In the genomic region with DNA sequence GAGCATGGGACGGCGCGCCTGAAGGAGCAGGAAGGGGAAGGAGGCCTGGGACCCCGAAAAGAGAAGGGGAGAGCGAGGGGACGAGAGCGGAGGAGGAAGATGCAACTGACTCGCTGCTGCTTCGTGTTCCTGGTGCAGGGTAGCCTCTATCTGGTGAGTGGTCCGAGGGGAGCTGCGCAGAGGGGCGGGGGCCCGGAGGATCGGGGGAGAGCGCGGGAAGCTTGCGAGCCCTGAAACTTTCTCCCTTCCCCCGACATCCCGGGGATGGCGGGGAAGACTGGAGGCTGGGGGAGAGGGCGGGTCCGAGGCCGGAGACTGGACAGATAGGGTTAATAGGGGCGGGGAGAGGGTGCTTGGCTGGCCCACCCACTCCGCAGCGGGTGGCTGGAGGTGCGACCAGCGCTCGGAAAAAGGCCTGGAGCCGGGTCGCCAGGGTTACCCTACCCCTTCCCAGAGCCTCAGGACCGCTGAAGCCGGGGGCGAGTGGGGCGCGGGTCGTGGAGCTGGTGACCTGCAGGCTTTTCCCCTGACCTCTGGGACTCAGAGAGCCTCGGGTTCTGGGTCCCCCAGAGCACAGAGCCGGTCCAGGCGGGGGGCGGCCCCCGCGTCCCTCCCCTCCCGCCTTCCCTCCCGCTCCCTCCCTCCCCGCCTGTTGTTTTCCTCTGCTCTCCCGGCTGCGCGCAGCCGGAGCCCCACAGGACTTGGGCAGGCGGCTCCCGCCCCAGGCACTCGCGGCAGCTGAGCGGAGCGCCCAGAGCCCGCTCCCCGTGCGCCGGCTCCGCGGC, we compare ENCODE assay signal across 1 cellular context.
TF ChIP-seq lines count a peak whose summit lies in the region.

No MANE protein-coding gene starts in this region.

TF ChIP-seq in HepG2, 621 proteins besides CTCF, POLR2A, EP300 and RAD21 (continued from another document and continues in another):
- TF ChIP-seq, protein P1, sequence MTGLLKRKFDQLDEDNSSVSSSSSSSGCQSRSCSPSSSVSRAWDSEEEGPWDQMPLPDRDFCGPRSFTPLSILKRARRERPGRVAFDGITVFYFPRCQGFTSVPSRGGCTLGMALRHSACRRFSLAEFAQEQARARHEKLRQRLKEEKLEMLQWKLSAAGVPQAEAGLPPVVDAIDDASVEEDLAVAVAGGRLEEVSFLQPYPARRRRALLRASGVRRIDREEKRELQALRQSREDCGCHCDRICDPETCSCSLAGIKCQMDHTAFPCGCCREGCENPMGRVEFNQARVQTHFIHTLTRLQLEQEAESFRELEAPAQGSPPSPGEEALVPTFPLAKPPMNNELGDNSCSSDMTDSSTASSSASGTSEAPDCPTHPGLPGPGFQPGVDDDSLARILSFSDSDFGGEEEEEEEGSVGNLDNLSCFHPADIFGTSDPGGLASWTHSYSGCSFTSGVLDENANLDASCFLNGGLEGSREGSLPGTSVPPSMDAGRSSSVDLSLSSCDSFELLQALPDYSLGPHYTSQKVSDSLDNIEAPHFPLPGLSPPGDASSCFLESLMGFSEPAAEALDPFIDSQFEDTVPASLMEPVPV (CRISPR knock-in tag; IDR thresholded peaks at IDR 0.05): 0 out of 2 replicates have a peak, but pooled peaks have one; percentile 70
- no peak for TF ChIP-seq MTF1 (CRISPR knock-in tag; IDR thresholded peaks at IDR 0.05)
- TF ChIP-seq, protein P2, sequence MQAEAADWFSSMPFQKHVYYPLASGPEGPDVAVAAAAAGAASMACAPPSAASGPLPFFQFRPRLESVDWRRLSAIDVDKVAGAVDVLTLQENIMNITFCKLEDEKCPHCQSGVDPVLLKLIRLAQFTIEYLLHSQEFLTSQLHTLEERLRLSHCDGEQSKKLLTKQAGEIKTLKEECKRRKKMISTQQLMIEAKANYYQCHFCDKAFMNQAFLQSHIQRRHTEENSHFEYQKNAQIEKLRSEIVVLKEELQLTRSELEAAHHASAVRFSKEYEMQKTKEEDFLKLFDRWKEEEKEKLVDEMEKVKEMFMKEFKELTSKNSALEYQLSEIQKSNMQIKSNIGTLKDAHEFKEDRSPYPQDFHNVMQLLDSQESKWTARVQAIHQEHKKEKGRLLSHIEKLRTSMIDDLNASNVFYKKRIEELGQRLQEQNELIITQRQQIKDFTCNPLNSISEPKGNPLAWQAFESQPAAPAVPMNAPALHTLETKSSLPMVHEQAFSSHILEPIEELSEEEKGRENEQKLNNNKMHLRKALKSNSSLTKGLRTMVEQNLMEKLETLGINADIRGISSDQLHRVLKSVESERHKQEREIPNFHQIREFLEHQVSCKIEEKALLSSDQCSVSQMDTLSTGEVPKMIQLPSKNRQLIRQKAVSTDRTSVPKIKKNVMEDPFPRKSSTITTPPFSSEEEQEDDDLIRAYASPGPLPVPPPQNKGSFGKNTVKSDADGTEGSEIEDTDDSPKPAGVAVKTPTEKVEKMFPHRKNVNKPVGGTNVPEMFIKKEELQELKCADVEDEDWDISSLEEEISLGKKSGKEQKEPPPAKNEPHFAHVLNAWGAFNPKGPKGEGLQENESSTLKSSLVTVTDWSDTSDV (CRISPR knock-in tag; IDR thresholded peaks at IDR 0.05): no peak
- TF ChIP-seq, protein P3, sequence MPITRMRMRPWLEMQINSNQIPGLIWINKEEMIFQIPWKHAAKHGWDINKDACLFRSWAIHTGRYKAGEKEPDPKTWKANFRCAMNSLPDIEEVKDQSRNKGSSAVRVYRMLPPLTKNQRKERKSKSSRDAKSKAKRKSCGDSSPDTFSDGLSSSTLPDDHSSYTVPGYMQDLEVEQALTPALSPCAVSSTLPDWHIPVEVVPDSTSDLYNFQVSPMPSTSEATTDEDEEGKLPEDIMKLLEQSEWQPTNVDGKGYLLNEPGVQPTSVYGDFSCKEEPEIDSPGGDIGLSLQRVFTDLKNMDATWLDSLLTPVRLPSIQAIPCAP (CRISPR knock-in tag; IDR thresholded peaks at IDR 0.05; ENCODE audit: low read depth): no peak
- TF ChIP-seq GZF1 (CRISPR knock-in tag; IDR thresholded peaks at IDR 0.05): no peak
- no peak for TF ChIP-seq ZFP62 (CRISPR knock-in tag; IDR thresholded peaks at IDR 0.05)
- no peak for TF ChIP-seq PHF5A (CRISPR knock-in tag; IDR thresholded peaks at IDR 0.05; ENCODE audit: low read depth, unreplicated experiment)
- TF ChIP-seq ZNF441 (CRISPR knock-in tag; IDR thresholded peaks at IDR 0.05; ENCODE audit: borderline replicate concordance): no peak
- TF ChIP-seq POLR2AphosphoS5 (IDR thresholded peaks at IDR 0.05; ENCODE audit: low read depth, low read length): no peak
- TF ChIP-seq ZKSCAN1 (IDR thresholded peaks at IDR 0.05; ENCODE audit: low read length): no peak
- TF ChIP-seq SRSF4 (IDR thresholded peaks at IDR 0.05; ENCODE audit: low read depth, low read length, poor library complexity, severe bottlenecking): no peak
- TF ChIP-seq ZNF776 (CRISPR knock-in tag; IDR thresholded peaks at IDR 0.05): no peak
- TF ChIP-seq, protein P4, sequence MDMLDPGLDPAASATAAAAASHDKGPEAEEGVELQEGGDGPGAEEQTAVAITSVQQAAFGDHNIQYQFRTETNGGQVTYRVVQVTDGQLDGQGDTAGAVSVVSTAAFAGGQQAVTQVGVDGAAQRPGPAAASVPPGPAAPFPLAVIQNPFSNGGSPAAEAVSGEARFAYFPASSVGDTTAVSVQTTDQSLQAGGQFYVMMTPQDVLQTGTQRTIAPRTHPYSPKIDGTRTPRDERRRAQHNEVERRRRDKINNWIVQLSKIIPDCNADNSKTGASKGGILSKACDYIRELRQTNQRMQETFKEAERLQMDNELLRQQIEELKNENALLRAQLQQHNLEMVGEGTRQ (IDR thresholded peaks at IDR 0.05; ENCODE audit: low read depth, low read length): no peak
- TF ChIP-seq, protein P4 (CRISPR knock-in tag; IDR thresholded peaks at IDR 0.05; ENCODE audit: borderline replicate concordance): no peak
- TF ChIP-seq TCF7L2 (IDR thresholded peaks at IDR 0.05; ENCODE audit: low read depth, low read length): no peak
- TF ChIP-seq MAFG (CRISPR knock-in tag; IDR thresholded peaks at IDR 0.05): no peak
- TF ChIP-seq ZNF451 (CRISPR knock-in tag; IDR thresholded peaks at IDR 0.05): no peak
- no peak for TF ChIP-seq MIXL1 (CRISPR knock-in tag; IDR thresholded peaks at IDR 0.05)
- no peak for TF ChIP-seq ZNF260 (CRISPR knock-in tag; IDR thresholded peaks at IDR 0.05; ENCODE audit: borderline replicate concordance, low read depth)
- TF ChIP-seq KDM5A (IDR thresholded peaks at IDR 0.05; ENCODE audit: borderline replicate concordance, low read length): no peak
- no peak for TF ChIP-seq FOXA3 (CRISPR knock-in tag; IDR thresholded peaks at IDR 0.05)
- TF ChIP-seq ZNF44 (CRISPR knock-in tag; IDR thresholded peaks at IDR 0.05): no peak
- no peak for TF ChIP-seq MIER2 (CRISPR knock-in tag; IDR thresholded peaks at IDR 0.05)
- TF ChIP-seq ZNF883 (CRISPR knock-in tag; IDR thresholded peaks at IDR 0.05; ENCODE audit: not compliant biosample characterization): no peak
- TF ChIP-seq ZNF605 (CRISPR knock-in tag; IDR thresholded peaks at IDR 0.05): 0 out of 2 replicates have a peak, but pooled peaks have one; percentile 45
- TF ChIP-seq ZNF816 (CRISPR knock-in tag; IDR thresholded peaks at IDR 0.05; ENCODE audit: borderline replicate concordance): no peak
- TF ChIP-seq CCDC6 (CRISPR knock-in tag; IDR thresholded peaks at IDR 0.05): no peak
- TF ChIP-seq ZSCAN9 (CRISPR knock-in tag; IDR thresholded peaks at IDR 0.05; ENCODE audit: borderline replicate concordance): 0 out of 2 replicates have a peak, but pooled peaks have one; percentile 34
- no peak for TF ChIP-seq RXRB (CRISPR knock-in tag; IDR thresholded peaks at IDR 0.05; ENCODE audit: borderline replicate concordance)
- TF ChIP-seq, protein P5, sequence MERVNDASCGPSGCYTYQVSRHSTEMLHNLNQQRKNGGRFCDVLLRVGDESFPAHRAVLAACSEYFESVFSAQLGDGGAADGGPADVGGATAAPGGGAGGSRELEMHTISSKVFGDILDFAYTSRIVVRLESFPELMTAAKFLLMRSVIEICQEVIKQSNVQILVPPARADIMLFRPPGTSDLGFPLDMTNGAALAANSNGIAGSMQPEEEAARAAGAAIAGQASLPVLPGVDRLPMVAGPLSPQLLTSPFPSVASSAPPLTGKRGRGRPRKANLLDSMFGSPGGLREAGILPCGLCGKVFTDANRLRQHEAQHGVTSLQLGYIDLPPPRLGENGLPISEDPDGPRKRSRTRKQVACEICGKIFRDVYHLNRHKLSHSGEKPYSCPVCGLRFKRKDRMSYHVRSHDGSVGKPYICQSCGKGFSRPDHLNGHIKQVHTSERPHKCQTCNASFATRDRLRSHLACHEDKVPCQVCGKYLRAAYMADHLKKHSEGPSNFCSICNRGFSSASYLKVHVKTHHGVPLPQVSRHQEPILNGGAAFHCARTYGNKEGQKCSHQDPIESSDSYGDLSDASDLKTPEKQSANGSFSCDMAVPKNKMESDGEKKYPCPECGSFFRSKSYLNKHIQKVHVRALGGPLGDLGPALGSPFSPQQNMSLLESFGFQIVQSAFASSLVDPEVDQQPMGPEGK (CRISPR knock-in tag; IDR thresholded peaks at IDR 0.05): peak; percentile 58; the same call in 1 of the 2 replicates
- TF ChIP-seq, protein P6, sequence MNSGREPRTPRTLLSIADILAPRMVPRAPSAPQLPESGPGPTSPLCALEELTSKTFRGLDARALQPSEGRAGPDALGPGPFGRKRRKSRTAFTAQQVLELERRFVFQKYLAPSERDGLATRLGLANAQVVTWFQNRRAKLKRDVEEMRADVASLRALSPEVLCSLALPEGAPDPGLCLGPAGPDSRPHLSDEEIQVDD (CRISPR knock-in tag; IDR thresholded peaks at IDR 0.05; ENCODE audit: borderline replicate concordance): no peak
- TF ChIP-seq, protein P7, sequence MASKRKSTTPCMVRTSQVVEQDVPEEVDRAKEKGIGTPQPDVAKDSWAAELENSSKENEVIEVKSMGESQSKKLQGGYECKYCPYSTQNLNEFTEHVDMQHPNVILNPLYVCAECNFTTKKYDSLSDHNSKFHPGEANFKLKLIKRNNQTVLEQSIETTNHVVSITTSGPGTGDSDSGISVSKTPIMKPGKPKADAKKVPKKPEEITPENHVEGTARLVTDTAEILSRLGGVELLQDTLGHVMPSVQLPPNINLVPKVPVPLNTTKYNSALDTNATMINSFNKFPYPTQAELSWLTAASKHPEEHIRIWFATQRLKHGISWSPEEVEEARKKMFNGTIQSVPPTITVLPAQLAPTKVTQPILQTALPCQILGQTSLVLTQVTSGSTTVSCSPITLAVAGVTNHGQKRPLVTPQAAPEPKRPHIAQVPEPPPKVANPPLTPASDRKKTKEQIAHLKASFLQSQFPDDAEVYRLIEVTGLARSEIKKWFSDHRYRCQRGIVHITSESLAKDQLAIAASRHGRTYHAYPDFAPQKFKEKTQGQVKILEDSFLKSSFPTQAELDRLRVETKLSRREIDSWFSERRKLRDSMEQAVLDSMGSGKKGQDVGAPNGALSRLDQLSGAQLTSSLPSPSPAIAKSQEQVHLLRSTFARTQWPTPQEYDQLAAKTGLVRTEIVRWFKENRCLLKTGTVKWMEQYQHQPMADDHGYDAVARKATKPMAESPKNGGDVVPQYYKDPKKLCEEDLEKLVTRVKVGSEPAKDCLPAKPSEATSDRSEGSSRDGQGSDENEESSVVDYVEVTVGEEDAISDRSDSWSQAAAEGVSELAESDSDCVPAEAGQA (IDR thresholded peaks at IDR 0.05; ENCODE audit: low read depth): no peak
- TF ChIP-seq, protein P7 (CRISPR knock-in tag; IDR thresholded peaks at IDR 0.05; ENCODE audit: borderline replicate concordance): no peak
- TF ChIP-seq, protein P8, sequence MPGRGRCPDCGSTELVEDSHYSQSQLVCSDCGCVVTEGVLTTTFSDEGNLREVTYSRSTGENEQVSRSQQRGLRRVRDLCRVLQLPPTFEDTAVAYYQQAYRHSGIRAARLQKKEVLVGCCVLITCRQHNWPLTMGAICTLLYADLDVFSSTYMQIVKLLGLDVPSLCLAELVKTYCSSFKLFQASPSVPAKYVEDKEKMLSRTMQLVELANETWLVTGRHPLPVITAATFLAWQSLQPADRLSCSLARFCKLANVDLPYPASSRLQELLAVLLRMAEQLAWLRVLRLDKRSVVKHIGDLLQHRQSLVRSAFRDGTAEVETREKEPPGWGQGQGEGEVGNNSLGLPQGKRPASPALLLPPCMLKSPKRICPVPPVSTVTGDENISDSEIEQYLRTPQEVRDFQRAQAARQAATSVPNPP (CRISPR knock-in tag; IDR thresholded peaks at IDR 0.05): no peak
- no peak for TF ChIP-seq SP1 (IDR thresholded peaks at IDR 0.05)
- peak; percentile 50; the same call in 1 of the 2 replicates for TF ChIP-seq SP1 (CRISPR knock-in tag; IDR thresholded peaks at IDR 0.05)
- TF ChIP-seq ZNF17 (CRISPR knock-in tag; IDR thresholded peaks at IDR 0.05): no peak
- TF ChIP-seq, protein P9, sequence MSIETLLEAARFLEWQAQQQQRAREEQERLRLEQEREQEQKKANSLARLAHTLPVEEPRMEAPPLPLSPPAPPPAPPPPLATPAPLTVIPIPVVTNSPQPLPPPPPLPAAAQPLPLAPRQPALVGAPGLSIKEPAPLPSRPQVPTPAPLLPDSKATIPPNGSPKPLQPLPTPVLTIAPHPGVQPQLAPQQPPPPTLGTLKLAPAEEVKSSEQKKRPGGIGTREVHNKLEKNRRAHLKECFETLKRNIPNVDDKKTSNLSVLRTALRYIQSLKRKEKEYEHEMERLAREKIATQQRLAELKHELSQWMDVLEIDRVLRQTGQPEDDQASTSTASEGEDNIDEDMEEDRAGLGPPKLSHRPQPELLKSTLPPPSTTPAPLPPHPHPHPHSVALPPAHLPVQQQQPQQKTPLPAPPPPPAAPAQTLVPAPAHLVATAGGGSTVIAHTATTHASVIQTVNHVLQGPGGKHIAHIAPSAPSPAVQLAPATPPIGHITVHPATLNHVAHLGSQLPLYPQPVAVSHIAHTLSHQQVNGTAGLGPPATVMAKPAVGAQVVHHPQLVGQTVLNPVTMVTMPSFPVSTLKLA (IDR thresholded peaks at IDR 0.05): no peak
- TF ChIP-seq FOXK1 (CRISPR knock-in tag; IDR thresholded peaks at IDR 0.05; ENCODE audit: borderline replicate concordance, low read depth): no peak
